Comparison of ENCODE assay signal across 1 cellular context in the genomic region with DNA sequence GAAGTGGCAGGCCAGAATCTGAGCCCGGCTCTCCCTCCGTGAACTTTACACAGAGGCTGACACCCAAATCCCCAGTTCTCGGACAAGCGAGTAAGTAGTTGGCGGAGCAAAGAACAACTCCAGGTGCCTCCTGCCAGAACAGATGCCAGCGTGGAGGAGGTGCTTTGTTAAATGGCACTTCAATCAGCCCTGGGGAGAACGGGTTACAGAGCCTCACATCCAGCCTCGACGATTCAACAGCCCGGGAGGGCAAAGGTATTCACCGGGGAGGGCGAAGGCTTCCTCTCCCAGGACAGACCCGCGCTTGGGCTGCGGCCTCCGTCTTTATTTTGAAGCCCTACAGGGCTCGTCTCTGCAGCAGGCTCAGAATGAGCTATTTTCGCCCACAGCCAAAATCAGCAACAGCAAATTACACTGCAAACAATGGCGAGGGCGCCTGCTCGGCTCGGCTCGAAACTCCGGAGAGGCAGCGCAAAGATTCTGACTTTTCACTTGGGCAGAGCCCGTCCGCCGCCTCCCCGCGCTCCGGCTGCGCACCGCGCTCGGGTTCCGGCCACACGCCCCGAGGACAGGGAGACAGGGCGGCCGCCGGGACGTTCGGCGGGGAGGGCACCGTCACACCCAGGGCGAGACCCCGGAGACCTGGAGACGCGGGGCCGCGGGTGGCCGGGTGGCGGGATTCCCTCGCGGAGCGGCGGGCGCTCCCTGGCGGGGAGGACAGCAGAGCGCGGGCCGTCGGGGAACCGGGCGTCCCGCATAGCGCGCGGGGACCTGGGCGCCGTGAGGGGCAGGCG.
TF ChIP-seq lines count a peak whose summit lies in the region.

No MANE protein-coding gene starts in this region.

TF ChIP-seq in HEK293, 187 proteins besides CTCF, POLR2A, EP300 and RAD21 (continued from another document and continues in another):
- TF ChIP-seq PRDM6 (tag by site-specific recombination; IDR thresholded peaks at IDR 0.05): no peak
- no peak for TF ChIP-seq ZNF266 (tag by site-specific recombination; IDR thresholded peaks at IDR 0.05; ENCODE audit: low read depth)
- TF ChIP-seq, protein P1, sequence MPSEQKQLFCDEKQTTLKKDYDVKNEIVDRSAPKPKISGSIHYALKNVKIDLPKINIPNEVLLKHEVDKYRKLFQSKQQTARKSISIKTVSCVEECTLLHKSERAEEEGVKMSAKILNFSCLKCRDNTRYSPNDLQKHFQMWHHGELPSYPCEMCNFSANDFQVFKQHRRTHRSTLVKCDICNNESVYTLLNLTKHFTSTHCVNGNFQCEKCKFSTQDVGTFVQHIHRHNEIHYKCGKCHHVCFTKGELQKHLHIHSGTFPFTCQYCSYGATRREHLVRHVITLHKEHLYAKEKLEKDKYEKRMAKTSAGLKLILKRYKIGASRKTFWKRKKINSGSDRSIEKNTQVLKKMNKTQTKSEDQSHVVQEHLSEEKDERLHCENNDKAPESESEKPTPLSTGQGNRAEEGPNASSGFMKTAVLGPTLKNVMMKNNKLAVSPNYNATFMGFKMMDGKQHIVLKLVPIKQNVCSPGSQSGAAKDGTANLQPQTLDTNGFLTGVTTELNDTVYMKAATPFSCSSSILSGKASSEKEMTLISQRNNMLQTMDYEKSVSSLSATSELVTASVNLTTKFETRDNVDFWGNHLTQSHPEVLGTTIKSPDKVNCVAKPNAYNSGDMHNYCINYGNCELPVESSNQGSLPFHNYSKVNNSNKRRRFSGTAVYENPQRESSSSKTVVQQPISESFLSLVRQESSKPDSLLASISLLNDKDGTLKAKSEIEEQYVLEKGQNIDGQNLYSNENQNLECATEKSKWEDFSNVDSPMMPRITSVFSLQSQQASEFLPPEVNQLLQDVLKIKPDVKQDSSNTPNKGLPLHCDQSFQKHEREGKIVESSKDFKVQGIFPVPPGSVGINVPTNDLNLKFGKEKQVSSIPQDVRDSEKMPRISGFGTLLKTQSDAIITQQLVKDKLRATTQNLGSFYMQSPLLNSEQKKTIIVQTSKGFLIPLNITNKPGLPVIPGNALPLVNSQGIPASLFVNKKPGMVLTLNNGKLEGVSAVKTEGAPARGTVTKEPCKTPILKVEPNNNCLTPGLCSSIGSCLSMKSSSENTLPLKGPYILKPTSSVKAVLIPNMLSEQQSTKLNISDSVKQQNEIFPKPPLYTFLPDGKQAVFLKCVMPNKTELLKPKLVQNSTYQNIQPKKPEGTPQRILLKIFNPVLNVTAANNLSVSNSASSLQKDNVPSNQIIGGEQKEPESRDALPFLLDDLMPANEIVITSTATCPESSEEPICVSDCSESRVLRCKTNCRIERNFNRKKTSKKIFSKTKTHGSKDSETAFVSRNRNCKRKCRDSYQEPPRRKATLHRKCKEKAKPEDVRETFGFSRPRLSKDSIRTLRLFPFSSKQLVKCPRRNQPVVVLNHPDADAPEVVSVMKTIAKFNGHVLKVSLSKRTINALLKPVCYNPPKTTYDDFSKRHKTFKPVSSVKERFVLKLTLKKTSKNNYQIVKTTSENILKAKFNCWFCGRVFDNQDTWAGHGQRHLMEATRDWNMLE (tag by site-specific recombination; conservative IDR thresholded peaks at IDR 0.05; ENCODE audit: low read depth): no peak
- no peak for TF ChIP-seq ZNF701 (tag by site-specific recombination; IDR thresholded peaks at IDR 0.05)
- TF ChIP-seq, protein P2, sequence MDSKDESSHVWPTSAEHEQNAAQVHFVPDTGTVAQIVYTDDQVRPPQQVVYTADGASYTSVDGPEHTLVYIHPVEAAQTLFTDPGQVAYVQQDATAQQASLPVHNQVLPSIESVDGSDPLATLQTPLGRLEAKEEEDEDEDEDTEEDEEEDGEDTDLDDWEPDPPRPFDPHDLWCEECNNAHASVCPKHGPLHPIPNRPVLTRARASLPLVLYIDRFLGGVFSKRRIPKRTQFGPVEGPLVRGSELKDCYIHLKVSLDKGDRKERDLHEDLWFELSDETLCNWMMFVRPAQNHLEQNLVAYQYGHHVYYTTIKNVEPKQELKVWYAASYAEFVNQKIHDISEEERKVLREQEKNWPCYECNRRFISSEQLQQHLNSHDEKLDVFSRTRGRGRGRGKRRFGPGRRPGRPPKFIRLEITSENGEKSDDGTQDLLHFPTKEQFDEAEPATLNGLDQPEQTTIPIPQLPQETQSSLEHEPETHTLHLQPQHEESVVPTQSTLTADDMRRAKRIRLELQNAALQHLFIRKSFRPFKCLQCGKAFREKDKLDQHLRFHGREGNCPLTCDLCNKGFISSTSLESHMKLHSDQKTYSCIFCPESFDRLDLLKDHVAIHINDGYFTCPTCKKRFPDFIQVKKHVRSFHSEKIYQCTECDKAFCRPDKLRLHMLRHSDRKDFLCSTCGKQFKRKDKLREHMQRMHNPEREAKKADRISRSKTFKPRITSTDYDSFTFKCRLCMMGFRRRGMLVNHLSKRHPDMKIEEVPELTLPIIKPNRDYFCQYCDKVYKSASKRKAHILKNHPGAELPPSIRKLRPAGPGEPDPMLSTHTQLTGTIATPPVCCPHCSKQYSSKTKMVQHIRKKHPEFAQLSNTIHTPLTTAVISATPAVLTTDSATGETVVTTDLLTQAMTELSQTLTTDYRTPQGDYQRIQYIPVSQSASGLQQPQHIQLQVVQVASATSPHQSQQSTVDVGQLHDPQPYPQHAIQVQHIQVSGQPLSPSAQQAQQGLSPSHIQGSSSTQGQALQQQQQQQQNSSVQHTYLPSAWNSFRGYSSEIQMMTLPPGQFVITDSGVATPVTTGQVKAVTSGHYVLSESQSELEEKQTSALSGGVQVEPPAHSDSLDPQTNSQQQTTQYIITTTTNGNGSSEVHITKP (tag by site-specific recombination; IDR thresholded peaks at IDR 0.05): no peak
- no peak for TF ChIP-seq ZNF837 (tag by site-specific recombination; IDR thresholded peaks at IDR 0.05)
- TF ChIP-seq FEZF1 (tag by site-specific recombination; IDR thresholded peaks at IDR 0.05): no peak
- no peak for TF ChIP-seq KLF9 (tag by site-specific recombination; IDR thresholded peaks at IDR 0.05; ENCODE audit: low read depth)
- TF ChIP-seq ZNF239 (tag by site-specific recombination; IDR thresholded peaks at IDR 0.05): no peak
- TF ChIP-seq ZNF169 (tag by site-specific recombination; IDR thresholded peaks at IDR 0.05): no peak
- no peak for TF ChIP-seq ZBTB49 (tag by site-specific recombination; IDR thresholded peaks at IDR 0.05; ENCODE audit: low read depth)
- TF ChIP-seq ZNF560 (tag by site-specific recombination; IDR thresholded peaks at IDR 0.05; ENCODE audit: borderline replicate concordance): no peak
- no peak for TF ChIP-seq KLF17 (tag by site-specific recombination; IDR thresholded peaks at IDR 0.05)
- no peak for TF ChIP-seq ZNF501 (tag by site-specific recombination; IDR thresholded peaks at IDR 0.05)
- TF ChIP-seq SP2 (tag by site-specific recombination; IDR thresholded peaks at IDR 0.05): no peak
- no peak for TF ChIP-seq ZNF148 (tag by site-specific recombination; IDR thresholded peaks at IDR 0.05; ENCODE audit: borderline replicate concordance)
- TF ChIP-seq ZNF274 (IDR thresholded peaks at IDR 0.05; ENCODE audit: low read length): no peak
- TF ChIP-seq ZNF274 (tag by site-specific recombination; IDR thresholded peaks at IDR 0.05; ENCODE audit: borderline replicate concordance): no peak
- TF ChIP-seq ZNF140 (tag by site-specific recombination; IDR thresholded peaks at IDR 0.05): no peak
- TF ChIP-seq ZNF223 (tag by site-specific recombination; IDR thresholded peaks at IDR 0.05): no peak
- no peak for TF ChIP-seq ZNF214 (tag by site-specific recombination; IDR thresholded peaks at IDR 0.05; ENCODE audit: borderline replicate concordance)
- TF ChIP-seq ZNF133 (tag by site-specific recombination; IDR thresholded peaks at IDR 0.05): no peak
- TF ChIP-seq ZNF324 (tag by site-specific recombination; IDR thresholded peaks at IDR 0.05): no peak
- peak; percentile 53 for TF ChIP-seq ZNF335 (tag by site-specific recombination; conservative IDR thresholded peaks at IDR 0.05)
- peak; percentile 19; the same call in 1 of the 2 replicates for TF ChIP-seq BCL11B (tag by site-specific recombination; IDR thresholded peaks at IDR 0.05; ENCODE audit: low read depth)
- TF ChIP-seq ZEB2 (tag by site-specific recombination; IDR thresholded peaks at IDR 0.05): no peak
- TF ChIP-seq, protein P3, sequence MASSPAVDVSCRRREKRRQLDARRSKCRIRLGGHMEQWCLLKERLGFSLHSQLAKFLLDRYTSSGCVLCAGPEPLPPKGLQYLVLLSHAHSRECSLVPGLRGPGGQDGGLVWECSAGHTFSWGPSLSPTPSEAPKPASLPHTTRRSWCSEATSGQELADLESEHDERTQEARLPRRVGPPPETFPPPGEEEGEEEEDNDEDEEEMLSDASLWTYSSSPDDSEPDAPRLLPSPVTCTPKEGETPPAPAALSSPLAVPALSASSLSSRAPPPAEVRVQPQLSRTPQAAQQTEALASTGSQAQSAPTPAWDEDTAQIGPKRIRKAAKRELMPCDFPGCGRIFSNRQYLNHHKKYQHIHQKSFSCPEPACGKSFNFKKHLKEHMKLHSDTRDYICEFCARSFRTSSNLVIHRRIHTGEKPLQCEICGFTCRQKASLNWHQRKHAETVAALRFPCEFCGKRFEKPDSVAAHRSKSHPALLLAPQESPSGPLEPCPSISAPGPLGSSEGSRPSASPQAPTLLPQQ (tag by site-specific recombination; IDR thresholded peaks at IDR 0.05): 0 out of 2 replicates have a peak, but pooled peaks have one; percentile 19
- no peak for TF ChIP-seq ZNF202 (tag by site-specific recombination; IDR thresholded peaks at IDR 0.05; ENCODE audit: borderline replicate concordance)
- no peak for TF ChIP-seq ZNF473 (tag by site-specific recombination; IDR thresholded peaks at IDR 0.05)
- no peak for TF ChIP-seq MZF1 (tag by site-specific recombination; IDR thresholded peaks at IDR 0.05; ENCODE audit: borderline replicate concordance)
- TF ChIP-seq ZNF747 (tag by site-specific recombination; IDR thresholded peaks at IDR 0.05): no peak
- TF ChIP-seq ZFHX2 (tag by site-specific recombination; conservative IDR thresholded peaks at IDR 0.05): no peak
- no peak for TF ChIP-seq ZNF514 (tag by site-specific recombination; IDR thresholded peaks at IDR 0.05)
- TF ChIP-seq TCF7L2 (IDR thresholded peaks at IDR 0.05; ENCODE audit: borderline replicate concordance, low read depth, low read length): no peak
- TF ChIP-seq ZNF791 (tag by site-specific recombination; IDR thresholded peaks at IDR 0.05): no peak
- no peak for TF ChIP-seq ZNF843 (tag by site-specific recombination; IDR thresholded peaks at IDR 0.05)
- TF ChIP-seq ZNF354C (tag by site-specific recombination; IDR thresholded peaks at IDR 0.05; ENCODE audit: borderline replicate concordance, low read depth): no peak
- no peak for TF ChIP-seq GLI2 (tag by site-specific recombination; IDR thresholded peaks at IDR 0.05; ENCODE audit: borderline replicate concordance, low read depth)
- TF ChIP-seq ZNF529 (tag by site-specific recombination; IDR thresholded peaks at IDR 0.05; ENCODE audit: insufficient replicate concordance): no peak
- no peak for TF ChIP-seq ZNF184 (tag by site-specific recombination; IDR thresholded peaks at IDR 0.05)
- TF ChIP-seq ZNF37A (tag by site-specific recombination; IDR thresholded peaks at IDR 0.05): no peak
